Comparison of ENCODE assay signal across 3 cellular contexts in the genomic region with DNA sequence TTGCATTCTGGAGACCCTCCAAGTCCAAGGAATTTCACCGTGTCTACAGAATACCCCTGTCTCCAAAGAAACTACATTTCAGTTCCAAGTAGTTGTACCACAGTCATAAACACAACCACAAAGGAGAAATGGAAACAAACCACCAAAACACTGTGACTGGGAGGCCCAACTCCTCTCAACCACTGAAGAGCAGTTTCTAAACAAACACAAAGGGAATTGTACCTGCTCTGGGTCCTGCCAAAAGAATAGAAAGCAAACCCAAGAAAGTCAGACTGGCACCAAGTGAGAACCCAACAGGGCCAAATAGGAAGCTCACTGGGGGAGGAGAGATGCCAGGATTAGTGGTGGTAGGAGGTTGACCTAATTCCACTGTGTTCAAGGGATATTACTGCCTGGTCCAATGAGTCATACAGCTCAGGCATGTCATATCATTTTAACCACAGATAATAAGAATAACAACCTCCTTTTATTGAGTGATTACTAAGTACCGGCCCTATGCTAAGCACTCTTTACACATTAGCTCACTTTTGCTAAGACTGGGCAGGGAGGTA.
TF ChIP-seq lines count a peak whose summit lies in the region.

No MANE protein-coding gene starts in this region.

TF ChIP-seq in SK-N-SH, 30 proteins besides CTCF, POLR2A, EP300 and RAD21 (continued from another document and continues in another):
- TF ChIP-seq IRF3 (IDR thresholded peaks at IDR 0.05; ENCODE audit: low read depth, low read length), result no peak
- peak; percentile 56 for TF ChIP-seq JUND (IDR thresholded peaks at IDR 0.05)
- TF ChIP-seq TEAD4 (IDR thresholded peaks at IDR 0.05; ENCODE audit: borderline replicate concordance, insufficient read depth), result no peak
- TF ChIP-seq NFIC (IDR thresholded peaks at IDR 0.05; ENCODE audit: borderline replicate concordance), result peak; percentile 41; the same call in 1 of the 2 replicates
- no peak for TF ChIP-seq MXI1 (IDR thresholded peaks at IDR 0.05; ENCODE audit: low read depth, low read length)
- no peak for TF ChIP-seq RFX5 (IDR thresholded peaks at IDR 0.05; ENCODE audit: low read length)
- TF ChIP-seq FOSL2 (IDR thresholded peaks at IDR 0.05; ENCODE audit: borderline replicate concordance, low read depth), result peak; percentile 73; the same call in 1 of the 2 replicates
- TF ChIP-seq, protein P1, sequence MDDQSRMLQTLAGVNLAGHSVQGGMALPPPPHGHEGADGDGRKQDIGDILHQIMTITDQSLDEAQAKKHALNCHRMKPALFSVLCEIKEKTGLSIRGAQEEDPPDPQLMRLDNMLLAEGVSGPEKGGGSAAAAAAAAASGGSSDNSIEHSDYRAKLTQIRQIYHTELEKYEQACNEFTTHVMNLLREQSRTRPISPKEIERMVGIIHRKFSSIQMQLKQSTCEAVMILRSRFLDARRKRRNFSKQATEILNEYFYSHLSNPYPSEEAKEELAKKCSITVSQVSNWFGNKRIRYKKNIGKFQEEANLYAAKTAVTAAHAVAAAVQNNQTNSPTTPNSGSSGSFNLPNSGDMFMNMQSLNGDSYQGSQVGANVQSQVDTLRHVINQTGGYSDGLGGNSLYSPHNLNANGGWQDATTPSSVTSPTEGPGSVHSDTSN (IDR thresholded peaks at IDR 0.05), result peak; percentile 54
- no peak for TF ChIP-seq FOXJ3 (CRISPR knock-in tag; IDR thresholded peaks at IDR 0.05)
- TF ChIP-seq SIN3A (IDR thresholded peaks at IDR 0.05; ENCODE audit: borderline replicate concordance, low read depth, low read length), result no peak
- TF ChIP-seq RXRA (IDR thresholded peaks at IDR 0.05; ENCODE audit: borderline replicate concordance, low read depth), result 0 out of 2 replicates have a peak, but pooled peaks have one; percentile 22
- TF ChIP-seq USF2 (IDR thresholded peaks at IDR 0.05; ENCODE audit: borderline replicate concordance, low read depth, low read length), result no peak
- no peak; the same call in 1 of the 2 replicates for TF ChIP-seq MAX (IDR thresholded peaks at IDR 0.05; ENCODE audit: low read depth)
- TF ChIP-seq EZH2phosphoT487 (IDR thresholded peaks at IDR 0.05; ENCODE audit: borderline replicate concordance, low read depth), result no peak
- no peak for TF ChIP-seq GABPA (IDR thresholded peaks at IDR 0.05; ENCODE audit: low read depth)
- no peak for TF ChIP-seq SMC3 (IDR thresholded peaks at IDR 0.05; ENCODE audit: low read depth, low read length)
- TF ChIP-seq MEF2A (IDR thresholded peaks at IDR 0.05; ENCODE audit: borderline replicate concordance, low read depth), result peak; percentile 38; the same call in 1 of the 2 replicates
- TF ChIP-seq CHD2 (IDR thresholded peaks at IDR 0.05; ENCODE audit: low read length, partially characterized antibody), result no peak
- no peak for TF ChIP-seq YY1 (IDR thresholded peaks at IDR 0.05; ENCODE audit: low read depth)
- TF ChIP-seq TAF1 (IDR thresholded peaks at IDR 0.05; ENCODE audit: borderline replicate concordance, low read depth, low read length), result no peak
- no peak for TF ChIP-seq ELF1 (IDR thresholded peaks at IDR 0.05)
- TF ChIP-seq RCOR1 (IDR thresholded peaks at IDR 0.05; ENCODE audit: low read length), result no peak

TF ChIP-seq in WTC11, 78 proteins besides CTCF, POLR2A, EP300 and RAD21 (continued from another document and continues in another):
- TF ChIP-seq, protein P2, sequence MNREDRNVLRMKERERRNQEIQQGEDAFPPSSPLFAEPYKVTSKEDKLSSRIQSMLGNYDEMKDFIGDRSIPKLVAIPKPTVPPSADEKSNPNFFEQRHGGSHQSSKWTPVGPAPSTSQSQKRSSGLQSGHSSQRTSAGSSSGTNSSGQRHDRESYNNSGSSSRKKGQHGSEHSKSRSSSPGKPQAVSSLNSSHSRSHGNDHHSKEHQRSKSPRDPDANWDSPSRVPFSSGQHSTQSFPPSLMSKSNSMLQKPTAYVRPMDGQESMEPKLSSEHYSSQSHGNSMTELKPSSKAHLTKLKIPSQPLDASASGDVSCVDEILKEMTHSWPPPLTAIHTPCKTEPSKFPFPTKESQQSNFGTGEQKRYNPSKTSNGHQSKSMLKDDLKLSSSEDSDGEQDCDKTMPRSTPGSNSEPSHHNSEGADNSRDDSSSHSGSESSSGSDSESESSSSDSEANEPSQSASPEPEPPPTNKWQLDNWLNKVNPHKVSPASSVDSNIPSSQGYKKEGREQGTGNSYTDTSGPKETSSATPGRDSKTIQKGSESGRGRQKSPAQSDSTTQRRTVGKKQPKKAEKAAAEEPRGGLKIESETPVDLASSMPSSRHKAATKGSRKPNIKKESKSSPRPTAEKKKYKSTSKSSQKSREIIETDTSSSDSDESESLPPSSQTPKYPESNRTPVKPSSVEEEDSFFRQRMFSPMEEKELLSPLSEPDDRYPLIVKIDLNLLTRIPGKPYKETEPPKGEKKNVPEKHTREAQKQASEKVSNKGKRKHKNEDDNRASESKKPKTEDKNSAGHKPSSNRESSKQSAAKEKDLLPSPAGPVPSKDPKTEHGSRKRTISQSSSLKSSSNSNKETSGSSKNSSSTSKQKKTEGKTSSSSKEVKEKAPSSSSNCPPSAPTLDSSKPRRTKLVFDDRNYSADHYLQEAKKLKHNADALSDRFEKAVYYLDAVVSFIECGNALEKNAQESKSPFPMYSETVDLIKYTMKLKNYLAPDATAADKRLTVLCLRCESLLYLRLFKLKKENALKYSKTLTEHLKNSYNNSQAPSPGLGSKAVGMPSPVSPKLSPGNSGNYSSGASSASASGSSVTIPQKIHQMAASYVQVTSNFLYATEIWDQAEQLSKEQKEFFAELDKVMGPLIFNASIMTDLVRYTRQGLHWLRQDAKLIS (CRISPR knock-in tag; IDR thresholded peaks at IDR 0.05; ENCODE audit: borderline replicate concordance), result no peak
- no peak for TF ChIP-seq RELA (CRISPR knock-in tag; IDR thresholded peaks at IDR 0.05; ENCODE audit: borderline replicate concordance)
- TF ChIP-seq NFATC4 (CRISPR knock-in tag; IDR thresholded peaks at IDR 0.05), result no peak
- TF ChIP-seq ZNF219 (CRISPR knock-in tag; IDR thresholded peaks at IDR 0.05; ENCODE audit: borderline replicate concordance), result no peak
- TF ChIP-seq, protein P3, sequence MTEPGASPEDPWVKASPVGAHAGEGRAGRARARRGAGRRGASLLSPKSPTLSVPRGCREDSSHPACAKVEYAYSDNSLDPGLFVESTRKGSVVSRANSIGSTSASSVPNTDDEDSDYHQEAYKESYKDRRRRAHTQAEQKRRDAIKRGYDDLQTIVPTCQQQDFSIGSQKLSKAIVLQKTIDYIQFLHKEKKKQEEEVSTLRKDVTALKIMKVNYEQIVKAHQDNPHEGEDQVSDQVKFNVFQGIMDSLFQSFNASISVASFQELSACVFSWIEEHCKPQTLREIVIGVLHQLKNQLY (CRISPR knock-in tag; IDR thresholded peaks at IDR 0.05), result no peak
- TF ChIP-seq, protein P4, sequence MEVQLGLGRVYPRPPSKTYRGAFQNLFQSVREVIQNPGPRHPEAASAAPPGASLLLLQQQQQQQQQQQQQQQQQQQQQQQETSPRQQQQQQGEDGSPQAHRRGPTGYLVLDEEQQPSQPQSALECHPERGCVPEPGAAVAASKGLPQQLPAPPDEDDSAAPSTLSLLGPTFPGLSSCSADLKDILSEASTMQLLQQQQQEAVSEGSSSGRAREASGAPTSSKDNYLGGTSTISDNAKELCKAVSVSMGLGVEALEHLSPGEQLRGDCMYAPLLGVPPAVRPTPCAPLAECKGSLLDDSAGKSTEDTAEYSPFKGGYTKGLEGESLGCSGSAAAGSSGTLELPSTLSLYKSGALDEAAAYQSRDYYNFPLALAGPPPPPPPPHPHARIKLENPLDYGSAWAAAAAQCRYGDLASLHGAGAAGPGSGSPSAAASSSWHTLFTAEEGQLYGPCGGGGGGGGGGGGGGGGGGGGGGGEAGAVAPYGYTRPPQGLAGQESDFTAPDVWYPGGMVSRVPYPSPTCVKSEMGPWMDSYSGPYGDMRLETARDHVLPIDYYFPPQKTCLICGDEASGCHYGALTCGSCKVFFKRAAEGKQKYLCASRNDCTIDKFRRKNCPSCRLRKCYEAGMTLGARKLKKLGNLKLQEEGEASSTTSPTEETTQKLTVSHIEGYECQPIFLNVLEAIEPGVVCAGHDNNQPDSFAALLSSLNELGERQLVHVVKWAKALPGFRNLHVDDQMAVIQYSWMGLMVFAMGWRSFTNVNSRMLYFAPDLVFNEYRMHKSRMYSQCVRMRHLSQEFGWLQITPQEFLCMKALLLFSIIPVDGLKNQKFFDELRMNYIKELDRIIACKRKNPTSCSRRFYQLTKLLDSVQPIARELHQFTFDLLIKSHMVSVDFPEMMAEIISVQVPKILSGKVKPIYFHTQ (CRISPR knock-in tag; IDR thresholded peaks at IDR 0.05), result no peak
- TF ChIP-seq, protein P5, sequence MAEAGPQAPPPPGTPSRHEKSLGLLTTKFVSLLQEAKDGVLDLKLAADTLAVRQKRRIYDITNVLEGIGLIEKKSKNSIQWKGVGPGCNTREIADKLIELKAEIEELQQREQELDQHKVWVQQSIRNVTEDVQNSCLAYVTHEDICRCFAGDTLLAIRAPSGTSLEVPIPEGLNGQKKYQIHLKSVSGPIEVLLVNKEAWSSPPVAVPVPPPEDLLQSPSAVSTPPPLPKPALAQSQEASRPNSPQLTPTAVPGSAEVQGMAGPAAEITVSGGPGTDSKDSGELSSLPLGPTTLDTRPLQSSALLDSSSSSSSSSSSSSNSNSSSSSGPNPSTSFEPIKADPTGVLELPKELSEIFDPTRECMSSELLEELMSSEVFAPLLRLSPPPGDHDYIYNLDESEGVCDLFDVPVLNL (CRISPR knock-in tag; IDR thresholded peaks at IDR 0.05; ENCODE audit: borderline replicate concordance, low read depth), result no peak
- TF ChIP-seq JAZF1 (CRISPR knock-in tag; IDR thresholded peaks at IDR 0.05), result no peak
- no peak for TF ChIP-seq GABPB1 (CRISPR knock-in tag; IDR thresholded peaks at IDR 0.05)
- TF ChIP-seq FOXJ3 (CRISPR knock-in tag; IDR thresholded peaks at IDR 0.05; ENCODE audit: borderline replicate concordance), result no peak
- TF ChIP-seq ZNF396 (CRISPR knock-in tag; IDR thresholded peaks at IDR 0.05; ENCODE audit: borderline replicate concordance), result no peak
- TF ChIP-seq NFYB (CRISPR knock-in tag; conservative IDR thresholded peaks at IDR 0.05; ENCODE audit: low read depth), result no peak

TF ChIP-seq in GM23338, 12 proteins besides CTCF, POLR2A, EP300 and RAD21 (continued from another document):
- TF ChIP-seq REST (IDR thresholded peaks at IDR 0.05; ENCODE audit: unreplicated experiment) (no peak), ZNF462 (CRISPR knock-in tag; IDR thresholded peaks at IDR 0.05) (no peak)
